In genomic region chr7:100568176-100568935, GRCh38 we compare ENCODE assay signal across 10 cellular contexts. TPM values are rescaled to one million over a fixed set of nuclear protein-coding genes. Genes with fewer than 3 reads are reported as not detected.
A peak's percentile ranks its signal among the peaks of the same experiment; 100 is the strongest.
DNase-seq lines count a peak whose midpoint lies in the region; ATAC-seq and TF ChIP-seq lines count a peak whose summit lies in the region.
"Had no signal": no experiment of that assay in that cellular context is flagged by ENCODE, and none has a peak within 500 bp of the region (broad histone marks: within the 10 kb centered on the region; RNA-seq: fewer than 3 reads in every experiment).

No MANE protein-coding gene starts in this region.

- no peak for TF ChIP-seq CTCF in IMR-90 (conservative IDR thresholded peaks at IDR 0.05; ENCODE audit: low read depth, low read length)
- TF ChIP-seq CTCF in brain (conservative IDR thresholded peaks at IDR 0.05), result no peak
- TF ChIP-seq CTCF in neural crest cell (conservative IDR thresholded peaks at IDR 0.05), result no peak
- TF ChIP-seq CTCF in GM10266 (IDR thresholded peaks at IDR 0.05; ENCODE audit: control insufficient read depth, insufficient read depth, low read depth, missing control alignments), result no peak

- H3K4me1 ChIP-seq in IMR-90 (ENCODE audit: control insufficient read depth, insufficient read depth, low read length), result peaks cover 4% of the 10 kb centered on the region; the same call in 1 of the 2 replicates

- no peak overlapping the region for H3K4ac ChIP-seq in IMR-90 (ENCODE audit: low read depth, low read length)

- no peak overlapping the region for H3K14ac ChIP-seq in IMR-90 (replicated peaks; ENCODE audit: low read depth, low read length)

- no peak overlapping the region for H4K91ac ChIP-seq in IMR-90 (ENCODE audit: insufficient read depth, low read depth, low read length)

- in situ Hi-C loops in IMR-90 (cut with MboI; ENCODE audit: low sequenced_read_pairs), result loop anchor here (5.0 kb wide), 1 partner anchor 99 kb away; no protein-coding TSS in a partner anchor

- no peak overlapping the region for H2BK15ac ChIP-seq in IMR-90 (ENCODE audit: low read depth, low read length)

- intact Hi-C loops in IMR-90 (cut with micrococcal nuclease), result no loop called here

- H3K4me3 Mint-ChIP-seq in brain (peak overlapping the region in 2 of 5 experiments; percentile 60 to 75), neural crest cell (peak overlapping the region; percentile 78)

- no peaks in the 10 kb centered on the region for H3K9me3 ChIP-seq in IMR-90 (ENCODE audit: control insufficient read depth, insufficient read depth, low read length)

- DNase-seq in COLO668 (lab: John Stamatoyannopoulos, UW; ENCODE audit: unreplicated experiment), result peak; percentile 18
- DNase-seq in IMR-90, result no peak
- no peak for DNase-seq in neural crest cell (ENCODE audit: low read depth, low spot score)
- DNase-seq in GM10266 (ENCODE audit: extremely low spot score), result no peak
- no peak for DNase-seq in globus pallidus (ENCODE audit: low spot score)
- DNase-seq: SIG-M5; stimulated activated CD4-positive, alpha-beta T cell treated with anti-CD3 and anti-CD28 coated beads, Interleukin-1b, Interleukin-23, amount 100 ng/mL, for 48 hours had no signal

- no peak for ATAC-seq in IMR-90 (ENCODE audit: low read depth)
- ATAC-seq in HG03097 (IDR thresholded peaks at IDR 0.05; ENCODE audit: low FRiP score, unreplicated experiment), result no peak
- no peak for ATAC-seq in esophagus mucosa

- H3K23ac ChIP-seq in IMR-90 (ENCODE audit: low read depth, low read length), result no peak overlapping the region

- CTCF ChIA-PET in IMR-90 (lab: Yijun Ruan, JAX), result no interaction called here

- H2AK9ac ChIP-seq in IMR-90 (replicated peaks; ENCODE audit: low read depth, low read length, poor library complexity), result peak overlapping the region; percentile 78

- H2AFZ ChIP-seq in IMR-90 (replicated peaks; ENCODE audit: low read length, poor library complexity), result no peak overlapping the region

- H2AK5ac ChIP-seq in IMR-90 (ENCODE audit: low read depth, low read length), result peak overlapping the region; percentile 15; the same call in 1 of the 2 replicates

- no CpG with 5 or more reads among the region's 12 CpGs for WGBS in IMR-90 (ENCODE audit: extremely low coverage in 2 of 2, insufficient read length in 1 of 2), 2 experiments

- H4K8ac ChIP-seq in IMR-90 (ENCODE audit: low read depth in 2 of 2, low read length in 2 of 2), result no peak overlapping the region

- H3K9me3 Mint-ChIP-seq in brain (no peaks in the 10 kb centered on the region), neural crest cell (no peaks in the 10 kb centered on the region)

- H3K18ac ChIP-seq in IMR-90 (ENCODE audit: low read depth, low read length), result no peak overlapping the region

- H3K27me3 Mint-ChIP-seq in brain (peaks cover 30% of the 10 kb centered on the region), neural crest cell (ENCODE audit: low read depth) (peaks cover 24% of the 10 kb centered on the region)

- no peaks in the 10 kb centered on the region for H3K79me1 ChIP-seq in IMR-90 (ENCODE audit: low read depth in 1 of 2, low read length in 2 of 2)

- H3K36me3 ChIP-seq in IMR-90 (ENCODE audit: control insufficient read depth, insufficient read depth, low read length), result peaks cover 2% of the 10 kb centered on the region; the same call in 1 of the 2 replicates

- H3K36me3 Mint-ChIP-seq in brain (no peaks in the 10 kb centered on the region), neural crest cell (ENCODE audit: low read depth) (no peaks in the 10 kb centered on the region)

- H3K4me3 ChIP-seq in IMR-90 (ENCODE audit: insufficient read depth, low read depth, low read length), result no peak overlapping the region

- peaks cover 4% of the 10 kb centered on the region; the same call in 1 of the 2 replicates for H3K9me1 ChIP-seq in IMR-90 (ENCODE audit: insufficient read depth, low read length)

- H3K27me3 ChIP-seq in IMR-90 (ENCODE audit: control insufficient read depth, insufficient read depth, low read length), result peaks cover 3% of the 10 kb centered on the region; the same call in 1 of the 2 replicates

- no peak overlapping the region for H4K5ac ChIP-seq in IMR-90 (ENCODE audit: low read depth, low read length)

- no peak overlapping the region for H2BK120ac ChIP-seq in IMR-90 (ENCODE audit: low read depth, low read length)

- POLR2A ChIA-PET in IMR-90 (lab: Charles Lee; ENCODE audit: unreplicated experiment), result no interaction called here

- no peaks in the 10 kb centered on the region for H4K20me1 ChIP-seq in IMR-90 (ENCODE audit: insufficient read depth, low read length)

- H3K4me2 ChIP-seq in IMR-90 (ENCODE audit: low read depth, low read length), result no peak overlapping the region

- no peak overlapping the region for H3K27ac ChIP-seq in IMR-90 (ENCODE audit: insufficient read depth, low read length)

- no peak for TF ChIP-seq RAD21 in IMR-90 (IDR thresholded peaks at IDR 0.05; ENCODE audit: low read length)

- no peak overlapping the region for H2BK5ac ChIP-seq in IMR-90 (ENCODE audit: low read depth, low read length, poor library complexity, severe bottlenecking)

- H2BK20ac ChIP-seq in IMR-90 (ENCODE audit: low read depth, low read length), result no peak overlapping the region

- H3K27ac Mint-ChIP-seq in brain (peak overlapping the region in 4 of 5 experiments; percentile 28 to 86 (median 81)), neural crest cell (ENCODE audit: unreplicated experiment) (no peak overlapping the region)

- H3K4me1 Mint-ChIP-seq in brain (peaks cover 40% of the 10 kb centered on the region), neural crest cell (peaks cover 38% of the 10 kb centered on the region)

- no peak for TF ChIP-seq POLR2A in IMR-90 (IDR thresholded peaks at IDR 0.05; ENCODE audit: low read depth, low read length)

- BruUV-seq in IMR-90 (replicated peaks; lab: Mats Ljungman, UMichigan), result no TSS peak

- H3K9ac ChIP-seq in IMR-90 (ENCODE audit: low read depth, low read length), result no peak overlapping the region

- no peak overlapping the region for H3K56ac ChIP-seq in IMR-90 (ENCODE audit: extremely low read depth, insufficient read depth, low read length)

- dilution Hi-C loops in IMR-90 (cut with HindIII; ENCODE audit: low sequenced_read_pairs, unreplicated experiment), result no loop called here

TF ChIP-seq in IMR-90, 13 proteins besides CTCF, POLR2A, EP300 and RAD21:
- TF ChIP-seq RCOR1 (IDR thresholded peaks at IDR 0.05; ENCODE audit: insufficient replicate concordance, low read length), result no peak

RNA-seq across cellular contexts. Expression of gene SAP25, which starts 5.3 kb away (rescaled TPM):
- total RNA-seq in IMR-90 (2012; rRNA removed) (not detected in 2 replicates), neural crest cell (3.4 and 4.6 TPM in 2 replicates), esophagus mucosa (0.32 TPM)
- polyA plus RNA-seq in IMR-90 (2012; rRNA removed) (1.8 and 2.3 TPM in 2 replicates), brain (ENCODE audit: insufficient read depth, low read depth, low replicate concordance) (0.81 TPM)
- 0.54 and 0.62 TPM in 2 replicates for polyA plus RNA-seq in IMR-90 (2012; cell fraction: cytosol; rRNA removed)
- 8.7 and 38.4 TPM in 2 replicates for polyA plus RNA-seq in IMR-90 (2012; cell fraction: nucleus; rRNA removed; ENCODE audit: low replicate concordance)

RNA-seq across cellular contexts. Expression of gene LRCH4, which starts 17.6 kb away (rescaled TPM):
- 5.0 and 6.1 TPM in 2 replicates for total RNA-seq in IMR-90 (2012; rRNA removed)
- polyA plus RNA-seq in IMR-90 (2012; rRNA removed), result 41.3 and 42.2 TPM in 2 replicates
- polyA plus RNA-seq in IMR-90 (2012; cell fraction: cytosol; rRNA removed), result 20.5 and 31.1 TPM in 2 replicates
- polyA plus RNA-seq in IMR-90 (2012; cell fraction: nucleus; rRNA removed; ENCODE audit: low replicate concordance), result 247 and 673 TPM in 2 replicates
- polyA plus RNA-seq in brain (ENCODE audit: insufficient read depth, low read depth, low replicate concordance), result 32.4 TPM
- total RNA-seq in neural crest cell, result 44.2 and 46.6 TPM in 2 replicates
- total RNA-seq in esophagus mucosa, result 19.3 TPM

RNA-seq across cellular contexts. Expression of gene FBXO24, which starts 17.8 kb away (rescaled TPM):
- total RNA-seq in IMR-90 (2012; rRNA removed) (0.28 and 0.54 TPM in 2 replicates), neural crest cell (0.50 and 0.61 TPM in 2 replicates), esophagus mucosa (0.32 TPM)
- polyA plus RNA-seq in IMR-90 (2012; rRNA removed) (0.29 and 0.43 TPM in 2 replicates), brain (ENCODE audit: insufficient read depth, low read depth, low replicate concordance) (0.53 TPM)
- 0.23 and 0.58 TPM in 2 replicates for polyA plus RNA-seq in IMR-90 (2012; cell fraction: cytosol; rRNA removed)
- 1.5 and 2.5 TPM in 2 replicates for polyA plus RNA-seq in IMR-90 (2012; cell fraction: nucleus; rRNA removed; ENCODE audit: low replicate concordance)

RNA-seq across cellular contexts. Expression of gene AGFG2, which starts 29.4 kb away (rescaled TPM):
- total RNA-seq in IMR-90 (2012; rRNA removed) (3.0 and 4.2 TPM in 2 replicates), neural crest cell (11.6 and 13.3 TPM in 2 replicates), esophagus mucosa (19.5 TPM)
- polyA plus RNA-seq in IMR-90 (2012; rRNA removed) (10.0 and 14.2 TPM in 2 replicates), brain (ENCODE audit: insufficient read depth, low read depth, low replicate concordance) (44.8 TPM)
- polyA plus RNA-seq in IMR-90 (2012; cell fraction: cytosol; rRNA removed), result 4.0 and 11.5 TPM in 2 replicates
- 9.6 and 20.8 TPM in 2 replicates for polyA plus RNA-seq in IMR-90 (2012; cell fraction: nucleus; rRNA removed; ENCODE audit: low replicate concordance)

RNA-seq across cellular contexts. Expression of gene PCOLCE, which starts 33.8 kb away (rescaled TPM):
- total RNA-seq in IMR-90 (2012; rRNA removed) (22.6 and 25.6 TPM in 2 replicates), neural crest cell (13.7 and 16.7 TPM in 2 replicates), esophagus mucosa (5.2 TPM)
- polyA plus RNA-seq in IMR-90 (2012; rRNA removed) (364 and 385 TPM in 2 replicates), brain (ENCODE audit: insufficient read depth, low read depth, low replicate concordance) (24.2 TPM)
- 283 and 394 TPM in 2 replicates for polyA plus RNA-seq in IMR-90 (2012; cell fraction: cytosol; rRNA removed)
- polyA plus RNA-seq in IMR-90 (2012; cell fraction: nucleus; rRNA removed; ENCODE audit: low replicate concordance), result 615 and 1,429 TPM in 2 replicates
